Comparison of ENCODE assay signal across 1 cellular context in genomic region chr7:142329062-142329788, GRCh38.
TF ChIP-seq lines count a peak whose summit lies in the region.

No MANE protein-coding gene starts in this region.

TF ChIP-seq in WTC11, 78 proteins besides CTCF, POLR2A, EP300 and RAD21 (continued from another document):
- no peak for TF ChIP-seq FOXP1 (CRISPR knock-in tag; IDR thresholded peaks at IDR 0.05; ENCODE audit: borderline replicate concordance)
- TF ChIP-seq ESRRA (CRISPR knock-in tag; IDR thresholded peaks at IDR 0.05; ENCODE audit: borderline replicate concordance) = no peak
- no peak for TF ChIP-seq ZNF671 (CRISPR knock-in tag; IDR thresholded peaks at IDR 0.05)
- no peak for TF ChIP-seq TP53 (CRISPR knock-in tag; IDR thresholded peaks at IDR 0.05)
- no peak for TF ChIP-seq FOXP4 (CRISPR knock-in tag; IDR thresholded peaks at IDR 0.05)
- TF ChIP-seq ZNF281 (CRISPR knock-in tag; IDR thresholded peaks at IDR 0.05) = no peak
- TF ChIP-seq ARID4B (CRISPR knock-in tag; IDR thresholded peaks at IDR 0.05; ENCODE audit: borderline replicate concordance) = no peak
- no peak for TF ChIP-seq MXD4 (CRISPR knock-in tag; IDR thresholded peaks at IDR 0.05; ENCODE audit: borderline replicate concordance)
- TF ChIP-seq ZNF532 (CRISPR knock-in tag; IDR thresholded peaks at IDR 0.05; ENCODE audit: borderline replicate concordance) = no peak
- no peak for TF ChIP-seq GABPB1 (CRISPR knock-in tag; IDR thresholded peaks at IDR 0.05)
- TF ChIP-seq NR1H2 (CRISPR knock-in tag; IDR thresholded peaks at IDR 0.05) = no peak
- no peak for TF ChIP-seq ZNF219 (CRISPR knock-in tag; IDR thresholded peaks at IDR 0.05; ENCODE audit: borderline replicate concordance)
- TF ChIP-seq ZNF416 (CRISPR knock-in tag; IDR thresholded peaks at IDR 0.05) = no peak
TF ChIP-seq in WTC11: peak in this region for 0.
